Comparison of ENCODE assay signal across 8 cellular contexts in the genomic region with DNA sequence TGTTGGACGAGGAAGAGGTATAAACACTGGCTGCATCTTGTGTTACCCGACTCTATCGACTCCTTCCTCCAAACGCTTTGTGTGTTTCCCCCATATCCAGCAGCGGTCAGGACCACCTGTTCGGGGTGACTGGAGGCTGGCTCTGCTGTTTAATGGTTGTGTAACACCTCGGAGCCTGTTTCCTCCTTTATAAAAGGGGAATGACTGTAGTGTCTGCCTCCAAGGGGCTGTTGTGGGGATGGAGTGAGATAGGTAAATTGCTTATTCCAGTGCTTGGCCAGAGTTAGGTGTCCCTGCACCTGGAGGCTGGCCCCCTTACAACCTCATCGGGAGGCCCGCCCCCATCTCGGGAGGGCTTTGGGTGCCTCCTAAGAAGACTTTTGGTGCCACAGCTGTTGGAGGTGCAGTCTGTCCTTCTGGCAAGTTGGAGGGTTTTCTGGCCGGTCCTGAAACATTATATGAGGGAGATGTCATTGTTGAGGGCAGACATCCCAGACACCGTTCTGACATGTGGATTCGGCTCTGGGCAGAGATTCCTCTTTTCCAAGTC. TPM values are rescaled to one million over a fixed set of nuclear protein-coding genes. Genes with fewer than 3 reads are reported as not detected.
DNase-seq lines count a peak whose midpoint lies in the region; ATAC-seq and TF ChIP-seq lines count a peak whose summit lies in the region.

No MANE protein-coding gene starts in this region.

- TF ChIP-seq CTCF in fibroblast of lung (conservative IDR thresholded peaks at IDR 0.05 in 1 of 2, IDR thresholded peaks at IDR 0.05 in 1 of 2; ENCODE audit: low read depth in 1 of 2, low read length in 2 of 2) (no peak), psoas muscle (IDR thresholded peaks at IDR 0.05) (no peak)

- H4K20me1 ChIP-seq in fibroblast of lung (ENCODE audit: control insufficient read depth, extremely low read depth, insufficient read depth, low read length), result no peaks in the 10 kb centered on the region

- no peaks in the 10 kb centered on the region for H3K27me3 Mint-ChIP-seq in activated CD8-positive, alpha-beta memory T cell treated with anti-CD3 and anti-CD28 coated beads, Interleukin-2, amount 10 ng/mL, durations not matched to agents 7 days and 5 days

- intact Hi-C loops in psoas muscle (cut with DNase I), result loop anchor here (5.0 kb wide), 2 partner anchors 38 to 43 kb away; no protein-coding TSS in a partner anchor

- H3K27ac Mint-ChIP-seq in activated CD8-positive, alpha-beta memory T cell treated with anti-CD3 and anti-CD28 coated beads, Interleukin-2, amount 10 ng/mL, durations not matched to agents 7 days and 5 days, result peak overlapping the region; percentile 88

- H3K9me3 Mint-ChIP-seq in activated CD8-positive, alpha-beta memory T cell treated with anti-CD3 and anti-CD28 coated beads, Interleukin-2, amount 10 ng/mL, durations not matched to agents 7 days and 5 days (ENCODE audit: low read depth), result no peaks in the 10 kb centered on the region

- ATAC-seq in activated CD8-positive, alpha-beta memory T cell treated with anti-CD3 and anti-CD28 coated beads, Interleukin-2, amount 10 ng/mL, durations not matched to agents 7 days and 5 days, result no peak
- ATAC-seq in psoas muscle (peak; percentile 55 to 76 (median 66)), GM18519 (IDR thresholded peaks at IDR 0.05; ENCODE audit: low FRiP score, unreplicated experiment) (no peak)

- DNase-seq in activated CD8-positive, alpha-beta memory T cell treated with anti-CD3 and anti-CD28 coated beads, Interleukin-2, amount 10 ng/mL, durations not matched to agents 7 days and 5 days, result peak; percentile 47
- no peak for DNase-seq in activated CD8-positive, alpha-beta memory T cell treated with anti-CD3 and anti-CD28 coated beads for 24 hours
- DNase-seq in SK-N-MC (ENCODE audit: low read depth, low spot score) (no peak), fibroblast of lung (ENCODE audit: low read depth in 2 of 2) (no peak), psoas muscle (peak in 1 of 2 donors; percentile 73), cerebellar nuclear complex (lab: John Stamatoyannopoulos, UW) (no peak), NCI-H128 (lab: John Stamatoyannopoulos, UW; ENCODE audit: unreplicated experiment) (no peak)

- peaks cover 35% of the 10 kb centered on the region for H3K79me2 ChIP-seq in fibroblast of lung (ENCODE audit: control insufficient read depth, insufficient read depth, low read length)

- H3K4me1 ChIP-seq in fibroblast of lung (ENCODE audit: control insufficient read depth, extremely low read depth, insufficient read depth, low read length) (peaks cover 16% of the 10 kb centered on the region), psoas muscle (peaks cover 42% of the 10 kb centered on the region)

- H2AFZ ChIP-seq in fibroblast of lung (ENCODE audit: low read length), result no peak overlapping the region

- H3K27me3 ChIP-seq in fibroblast of lung (ENCODE audit: control insufficient read depth, insufficient read depth, low read length), result no peaks in the 10 kb centered on the region
- no peaks in the 10 kb centered on the region for H3K27me3 ChIP-seq in psoas muscle (ENCODE audit: insufficient read depth in 3 of 3, low read length in 2 of 3)

- H3K27ac ChIP-seq in SK-N-MC, result no peak overlapping the region
- H3K27ac ChIP-seq in fibroblast of lung (ENCODE audit: insufficient read depth, low read length), result peak overlapping the region; percentile 79
- H3K27ac ChIP-seq in psoas muscle, result peak overlapping the region; percentile 98

- WGBS in psoas muscle, 3 donors, result 1 to 2% (median 1%) methylated on average over 13 of the region's 13 CpGs

- peaks cover 9% of the 10 kb centered on the region for H3K36me3 Mint-ChIP-seq in activated CD8-positive, alpha-beta memory T cell treated with anti-CD3 and anti-CD28 coated beads, Interleukin-2, amount 10 ng/mL, durations not matched to agents 7 days and 5 days

- CTCF ChIA-PET in activated CD8-positive, alpha-beta memory T cell treated with anti-CD3 and anti-CD28 coated beads, Interleukin-2, amount 10 ng/mL, durations not matched to agents 7 days and 5 days (lab: Charles Lee), result interaction anchor here (1.4 to 4.4 kb wide), 5 partner anchors 17 to 57 kb away, joined by 3 to 28 read pairs (median 7); no protein-coding TSS in a partner anchor

- H3K36me3 ChIP-seq in SK-N-MC (ENCODE audit: insufficient read depth, low read length) (no peaks in the 10 kb centered on the region; the same call in 1 of the 2 replicates), fibroblast of lung (ENCODE audit: control insufficient read depth, insufficient read depth, low read length) (peaks cover 2% of the 10 kb centered on the region), psoas muscle (ENCODE audit: insufficient read depth in 1 of 2, low read depth in 1 of 2) (peaks cover 3 to 18% of the 10 kb centered on the region in 2 donors)

- H3K4me2 ChIP-seq in fibroblast of lung (ENCODE audit: extremely low read depth, insufficient read depth, low read length), result peak overlapping the region; percentile 97

- H3K9ac ChIP-seq in SK-N-MC (ENCODE audit: insufficient read length), result peak overlapping the region; percentile 72
- H3K9ac ChIP-seq in fibroblast of lung (ENCODE audit: insufficient read depth, low read length), result peak overlapping the region; percentile 84

- H3K4me3 Mint-ChIP-seq in activated CD8-positive, alpha-beta memory T cell treated with anti-CD3 and anti-CD28 coated beads, Interleukin-2, amount 10 ng/mL, durations not matched to agents 7 days and 5 days, result peak overlapping the region; percentile 84

- H3K9me3 ChIP-seq in SK-N-MC (ENCODE audit: low read depth, low read length) (no peaks in the 10 kb centered on the region), fibroblast of lung (ENCODE audit: control insufficient read depth, insufficient read depth, low read depth, low read length) (no peaks in the 10 kb centered on the region), psoas muscle (no peaks in the 10 kb centered on the region)

- H3K4me3 ChIP-seq in SK-N-MC, result peak overlapping the region; percentile 91
- peak overlapping the region; percentile 74 to 92 (median 84) for H3K4me3 ChIP-seq in fibroblast of lung (replicated peaks in 1 of 4; ENCODE audit: control extremely low read depth in 1 of 4, insufficient read depth in 1 of 4, low read depth in 3 of 4, low read length in 4 of 4)
- peak overlapping the region; percentile 97 for H3K4me3 ChIP-seq in psoas muscle

- peaks cover 53% of the 10 kb centered on the region for H3K4me1 Mint-ChIP-seq in activated CD8-positive, alpha-beta memory T cell treated with anti-CD3 and anti-CD28 coated beads, Interleukin-2, amount 10 ng/mL, durations not matched to agents 7 days and 5 days

RNA-seq across cellular contexts. Expression of a gene that starts 1.1 kb away (rescaled TPM):
- 10 to 100 TPM; 36.1 to 36.4 TPM for total RNA-seq in activated CD8-positive, alpha-beta memory T cell treated with anti-CD3 and anti-CD28 coated beads, Interleukin-2, amount 10 ng/mL, durations not matched to agents 7 days and 5 days
- total RNA-seq in fibroblast of lung, result 12.6 and 17.0 TPM in 2 replicates
- 6.6 and 10.1 TPM in 2 replicates for polyA plus RNA-seq in fibroblast of lung
- polyA plus RNA-seq in fibroblast of lung (2012), result 16.8 and 17.2 TPM in 2 replicates
- 32.6 and 47.8 TPM in 2 replicates for polyA minus RNA-seq in fibroblast of lung (ENCODE audit: low replicate concordance)
- total RNA-seq in psoas muscle, result 100 to 1,000 TPM; 114 to 184 (median 137) TPM
- 100 to 1,000 TPM in 1 of 3 donors, 10 to 100 TPM in 2; 50.9 to 114 (median 55.0) TPM for polyA plus RNA-seq in psoas muscle

RNA-seq across cellular contexts. Expression of a gene that starts 57.9 kb away (rescaled TPM):
- total RNA-seq in activated CD8-positive, alpha-beta memory T cell treated with anti-CD3 and anti-CD28 coated beads, Interleukin-2, amount 10 ng/mL, durations not matched to agents 7 days and 5 days, result 1 to 10 TPM; 2.8 to 2.9 TPM
- total RNA-seq in fibroblast of lung (4.9 and 7.4 TPM in 2 replicates), psoas muscle (10 to 100 TPM; 11.3 to 14.3 (median 12.5) TPM)
- polyA plus RNA-seq in fibroblast of lung (3.8 and 8.0 TPM in 2 replicates), psoas muscle (1 to 10 TPM; 3.6 to 8.1 (median 6.5) TPM)
- 3.8 and 6.5 TPM in 2 replicates for polyA plus RNA-seq in fibroblast of lung (2012)
- polyA minus RNA-seq in fibroblast of lung (ENCODE audit: low replicate concordance), result 7.7 and 7.8 TPM in 2 replicates

Comparison
In these comparisons a context has a peak if more than half of its experiments do, and no peak if none do; other contexts are left out.
1. ATAC-seq: peak in psoas muscle (4 of 4); none in activated CD8-positive, alpha-beta memory T cell treated with anti-CD3 and anti-CD28 coated beads, Interleukin-2, amount 10 ng/mL, durations not matched to agents 7 days and 5 days (single experiment) and GM18519 (single experiment).
2. Peak in every context shown above with its lines, with median percentiles within 50 percentile points of each other: H3K4me3 ChIP-seq.